In the genomic region with DNA sequence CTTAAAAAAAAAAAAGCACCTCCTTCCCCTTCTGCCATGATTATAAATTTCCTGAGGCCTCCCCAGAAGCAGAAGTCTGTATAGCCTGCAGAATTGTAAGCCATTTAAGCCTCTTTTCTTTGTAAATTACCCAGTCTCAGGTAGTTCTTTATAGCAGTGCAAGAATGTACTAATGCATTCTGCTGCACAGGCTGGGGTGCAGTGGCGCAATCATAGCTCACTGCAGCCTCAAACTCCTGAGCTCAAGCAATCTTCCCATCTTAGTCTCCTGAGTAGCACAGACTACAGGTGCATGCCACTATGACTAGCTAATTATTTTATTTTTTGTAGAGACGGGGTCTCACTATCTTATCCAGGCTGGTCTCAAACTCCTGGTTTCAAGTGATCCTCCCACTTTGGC, we compare ENCODE assay signal across 8 cellular contexts.
A peak's percentile ranks its signal among the peaks of the same experiment; 100 is the strongest.
DNase-seq lines count a peak whose midpoint lies in the region; ATAC-seq and TF ChIP-seq lines count a peak whose summit lies in the region.
"Not testable (repeated sequence)": the region's sequence is repeated elsewhere in the genome, so short reads cannot be mapped to it uniquely, and the experiment has no call there.

No MANE protein-coding gene starts in this region.

- not testable (repeated sequence) for H3K4me3 ChIP-seq in spleen

- in situ Hi-C loops in KBM-7 (cut with MboI; ENCODE audit: low pct_unique_long_range_greater_than_20kb, low sequenced_read_pairs) = not testable (repeated sequence)

- H3K27ac ChIP-seq in spleen = peak overlapping the region in 5 of 8 donors; percentile 69 to 87 (median 84)

- H3K9me3 Mint-ChIP-seq in T-helper 2 cell treated with Interferon-gamma antibody and Interleukin-4, amounts not matched to agents 5 μg/mL and 100 μg/mL, for 36 hours = peaks cover 27% of the 10 kb centered on the region
- peaks cover 22% of the 10 kb centered on the region for H3K9me3 Mint-ChIP-seq in activated naive CD8-positive, alpha-beta T cell treated with anti-CD3 and anti-CD28 coated beads, Interleukin-2, amount 10 ng/mL, durations not matched to agents 7 days and 5 days

- POLR2A ChIA-PET in activated naive CD8-positive, alpha-beta T cell treated with anti-CD3 and anti-CD28 coated beads, Interleukin-2, amount 10 ng/mL, durations not matched to agents 7 days and 5 days (lab: Charles Lee) = not testable (repeated sequence)

- H3K9me3 ChIP-seq in spleen = peaks cover 0 to 13% (median 7%) of the 10 kb centered on the region in 8 donors

- ATAC-seq in activated naive CD8-positive, alpha-beta T cell treated with anti-CD3 and anti-CD28 coated beads, Interleukin-2, amount 10 ng/mL, durations not matched to agents 7 days and 5 days (ENCODE audit: low read depth) = not testable (repeated sequence)

- H3K27me3 ChIP-seq in spleen (replicated peaks in 1 of 7) = not testable (repeated sequence)

- peaks cover 30% of the 10 kb centered on the region for H3K36me3 Mint-ChIP-seq in T-helper 2 cell treated with Interferon-gamma antibody and Interleukin-4, amounts not matched to agents 5 μg/mL and 100 μg/mL, for 36 hours (ENCODE audit: low read depth)
- peaks cover 26% of the 10 kb centered on the region for H3K36me3 Mint-ChIP-seq in activated naive CD8-positive, alpha-beta T cell treated with anti-CD3 and anti-CD28 coated beads, Interleukin-2, amount 10 ng/mL, durations not matched to agents 7 days and 5 days

- TF ChIP-seq CTCF in spleen (IDR thresholded peaks at IDR 0.05 in 8 of 11, conservative IDR thresholded peaks at IDR 0.05 in 3 of 11) = not testable (repeated sequence)

- not testable (repeated sequence) for H3K27me3 Mint-ChIP-seq in T-helper 2 cell treated with Interferon-gamma antibody and Interleukin-4, amounts not matched to agents 5 μg/mL and 100 μg/mL, for 36 hours (ENCODE audit: low read depth); activated naive CD8-positive, alpha-beta T cell treated with anti-CD3 and anti-CD28 coated beads, Interleukin-2, amount 10 ng/mL, durations not matched to agents 7 days and 5 days

- peak; percentile 36 for DNase-seq in CD1c-positive myeloid dendritic cell (ENCODE audit: extremely low spot score)
- DNase-seq in KBM-7 = peak; percentile 46
- DNase-seq in MV-4-11 (lab: John Stamatoyannopoulos, UW) = peak; percentile 62
- peak; percentile 79 for DNase-seq in NOMO-1 treated with dmso at 0.1 percent for 144 hours (lab: John Stamatoyannopoulos, UW; ENCODE audit: unreplicated experiment)
- DNase-seq in SKM-1 treated with dmso at 0.1 percent for 144 hours (lab: John Stamatoyannopoulos, UW; ENCODE audit: unreplicated experiment) = peak; percentile 21
- not testable (repeated sequence) for DNase-seq in T-helper 2 cell treated with Interferon-gamma antibody and Interleukin-4, amounts not matched to agents 5 μg/mL and 100 μg/mL, for 36 hours (ENCODE audit: low spot score); activated naive CD8-positive, alpha-beta T cell treated with anti-CD3 and anti-CD28 coated beads, Interleukin-2, amount 10 ng/mL, durations not matched to agents 7 days and 5 days
- peak; percentile 65 for DNase-seq in spleen

- H3K4me1 ChIP-seq in spleen = peaks cover 0 to 36% (median 10%) of the 10 kb centered on the region in 6 donors

- H3K4me1 Mint-ChIP-seq in T-helper 2 cell treated with Interferon-gamma antibody and Interleukin-4, amounts not matched to agents 5 μg/mL and 100 μg/mL, for 36 hours (ENCODE audit: low read depth) = peaks cover 45% of the 10 kb centered on the region
- H3K4me1 Mint-ChIP-seq in activated naive CD8-positive, alpha-beta T cell treated with anti-CD3 and anti-CD28 coated beads, Interleukin-2, amount 10 ng/mL, durations not matched to agents 7 days and 5 days = peaks cover 25% of the 10 kb centered on the region

- intact Hi-C loops in spleen (cut with DNase I; ENCODE audit: low total_unique reads) = not testable (repeated sequence)

- H3K27ac Mint-ChIP-seq in T-helper 2 cell treated with Interferon-gamma antibody and Interleukin-4, amounts not matched to agents 5 μg/mL and 100 μg/mL, for 36 hours = peak overlapping the region; percentile 34
- H3K27ac Mint-ChIP-seq in activated naive CD8-positive, alpha-beta T cell treated with anti-CD3 and anti-CD28 coated beads, Interleukin-2, amount 10 ng/mL, durations not matched to agents 7 days and 5 days = peak overlapping the region; percentile 61

- not testable (repeated sequence) for TF ChIP-seq POLR2A in spleen (IDR thresholded peaks at IDR 0.05)

- not testable (repeated sequence) for H3K4me3 Mint-ChIP-seq in T-helper 2 cell treated with Interferon-gamma antibody and Interleukin-4, amounts not matched to agents 5 μg/mL and 100 μg/mL, for 36 hours; activated naive CD8-positive, alpha-beta T cell treated with anti-CD3 and anti-CD28 coated beads, Interleukin-2, amount 10 ng/mL, durations not matched to agents 7 days and 5 days

- H3K36me3 ChIP-seq in spleen = not testable (repeated sequence)

- WGBS in spleen, 5 donors = 90 to 100% (median 92%) methylated on average over 2 of the region's 2 CpGs
